Comparison of ENCODE assay signal across 10 cellular contexts in genomic region chr5:39384271-39384670, GRCh38. TPM values are rescaled to one million over a fixed set of nuclear protein-coding genes. Genes with fewer than 3 reads are reported as not detected.
"Had no signal": no experiment of that assay in that cellular context is flagged by ENCODE, and none has a peak within 500 bp of the region (broad histone marks: within the 10 kb centered on the region; RNA-seq: fewer than 3 reads in every experiment).

No MANE protein-coding gene starts in this region.

- H3K4me3 ChIP-seq: GM23338, HAP-1, K562 had no signal

- H3K9me3 ChIP-seq: HAP-1 had no signal

- H3K9me3 Mint-ChIP-seq: GM23338 had no signal

- FAIRE-seq: H1, K562 had no signal

- H2AFZ ChIP-seq: GM23338 had no signal

- H3K27ac Mint-ChIP-seq: GM23338 had no signal

- H3K4me3 Mint-ChIP-seq: GM23338 had no signal

- H3K27ac ChIP-seq: HL-60 had no signal

- H3K4me1 Mint-ChIP-seq: GM23338 had no signal

- H3K4me2 ChIP-seq: GM23338 had no signal

- H3K36me3 ChIP-seq: HAP-1 had no signal

- H3K4me1 ChIP-seq: HAP-1 had no signal

- DNase-seq: H7, IMR-90, KG1 had no signal

- ATAC-seq: GM23338, HCT116, K562 had no signal

RNA-seq across cellular contexts. Expression of gene C9, which starts 20.0 kb away (rescaled TPM):
- total RNA-seq: GM23338, H1, H7, HT1080, IMR-90 had no signal
- polyA plus RNA-seq: GM23338, H1, IMR-90 had no signal
